ENCODE assay signal across 22 cellular contexts in genomic region chr6:110217255-110217654, GRCh38. TPM values are rescaled to one million over a fixed set of nuclear protein-coding genes. Genes with fewer than 3 reads are reported as not detected.
DNase-seq lines count a peak whose midpoint lies in the region; ATAC-seq and TF ChIP-seq lines count a peak whose summit lies in the region.
"Had no signal": no experiment of that assay in that cellular context is flagged by ENCODE, and none has a peak within 500 bp of the region (broad histone marks: within the 10 kb centered on the region; RNA-seq: fewer than 3 reads in every experiment).

No MANE protein-coding gene starts in this region.

- H2AFZ ChIP-seq in SK-N-SH (ENCODE audit: low read depth), result no peak overlapping the region
- no peak overlapping the region for H2AFZ ChIP-seq in mesenchymal stem cell (ENCODE audit: low read depth, low read length)

- H3K9ac ChIP-seq in SK-N-SH (no peak overlapping the region), mesenchymal stem cell (ENCODE audit: low read length) (no peak overlapping the region)
- H3K9ac ChIP-seq: KMS-11 had no signal

- H3K14ac ChIP-seq in mesenchymal stem cell (ENCODE audit: low read length in 2 of 2), result no peak overlapping the region

- CTCF ChIA-PET in SK-N-SH (lab: Yijun Ruan, JAX), result interaction anchor here (2.6 kb wide), 1 partner anchor 11 kb away, joined by 11 read pairs; no protein-coding TSS in a partner anchor

- H3K4me2 ChIP-seq in SK-N-SH, result no peak overlapping the region
- H3K4me2 ChIP-seq in mesenchymal stem cell (ENCODE audit: low read length, poor library complexity, severe bottlenecking), result no peak overlapping the region
- H3K4me2 ChIP-seq: KMS-11 had no signal

- no peak overlapping the region for H2BK120ac ChIP-seq in mesenchymal stem cell (ENCODE audit: low read depth, low read length)

- H3K9me3 ChIP-seq in SK-N-SH, result no peaks in the 10 kb centered on the region
- H3K9me3 ChIP-seq in mesenchymal stem cell (ENCODE audit: control insufficient read depth, low read length), result no peaks in the 10 kb centered on the region
- H3K9me3 ChIP-seq: colonic mucosa, heart right ventricle, ovary, SJSA1 had no signal

- POLR2A ChIA-PET in SK-N-SH (lab: Yijun Ruan, JAX), result no interaction called here

- H3K4ac ChIP-seq in mesenchymal stem cell (ENCODE audit: low read depth in 1 of 2, low read length in 2 of 2), result no peak overlapping the region

- no peak overlapping the region for H2BK12ac ChIP-seq in mesenchymal stem cell (ENCODE audit: low read length in 2 of 2)

- TF ChIP-seq RAD21 in SK-N-SH (IDR thresholded peaks at IDR 0.05; ENCODE audit: low read length), result no peak

- no peak overlapping the region for H3K23ac ChIP-seq in mesenchymal stem cell (ENCODE audit: low read length in 2 of 2)

- DNase-seq in SK-N-SH, result no peak
- DNase-seq in M059J (ENCODE audit: low read depth), result peak; percentile 45
- DNase-seq in epithelial cell of esophagus (ENCODE audit: low read depth), result peak; percentile 39
- peak; percentile 7 for DNase-seq in mesenchymal stem cell
- DNase-seq in LoVo (ENCODE audit: low spot score), result no peak
- DNase-seq in NCI-H1092 treated with DMSO at 0.1 percent for 48 hours (lab: John Stamatoyannopoulos, UW), result no peak
- DNase-seq: activated CD4-positive, alpha-beta T cell treated with anti-CD3 and anti-CD28 coated beads for 4 hours; activated T-cell treated with anti-CD3 and anti-CD28 coated beads for 4 hours; CD4-positive, CD25-positive, alpha-beta regulatory T cell; colonic mucosa; heart right ventricle; NCI-H1436 treated with DMSO at 0.1 percent for 48 hours; NCI-H345; ovary; small intestine; stimulated activated naive B cell treated with anti-CD40 and anti-IgM and Interleukin-4, amounts not matched to agents 10 μg/mL and 1 μg/mL and 100 μg/mL, for 72 hours had no signal

- peaks cover 4% of the 10 kb centered on the region for H3K79me1 ChIP-seq in mesenchymal stem cell (replicated peaks; ENCODE audit: low read length, poor library complexity, severe bottlenecking)

- H3F3A ChIP-seq in SK-N-SH (replicated peaks; ENCODE audit: insufficient read depth), result peaks cover 4% of the 10 kb centered on the region

- TF ChIP-seq CTCF in SK-N-SH (IDR thresholded peaks at IDR 0.05) (no peak), epithelial cell of esophagus (IDR thresholded peaks at IDR 0.05; ENCODE audit: insufficient read depth, low read depth, low read length, missing control alignments) (no peak)

- no peaks in the 10 kb centered on the region for H3K9me2 ChIP-seq in SK-N-SH

- no peak overlapping the region for H3K18ac ChIP-seq in mesenchymal stem cell (ENCODE audit: low read depth in 1 of 2, low read length in 2 of 2)

- no peak overlapping the region for H4K8ac ChIP-seq in mesenchymal stem cell (ENCODE audit: low read length)

- no peak overlapping the region for H2BK15ac ChIP-seq in mesenchymal stem cell (ENCODE audit: low read depth, poor library complexity, severe bottlenecking)

- H3K79me2 ChIP-seq in SK-N-SH (ENCODE audit: insufficient read depth), result no peaks in the 10 kb centered on the region

- no peaks in the 10 kb centered on the region for H4K20me1 ChIP-seq in SK-N-SH (ENCODE audit: insufficient read depth)

- H3K27ac ChIP-seq in SK-N-SH (ENCODE audit: low read depth in 2 of 2, low read length in 1 of 2), result 0 out of 4 replicates have a peak overlapping the region, but pooled peaks of 1 of the 2 experiments have one; percentile 22
- no peak overlapping the region for H3K27ac ChIP-seq in mesenchymal stem cell (ENCODE audit: low read length, poor library complexity, severe bottlenecking)
- H3K27ac ChIP-seq: 22Rv1, colonic mucosa, heart right ventricle, KMS-11, ovary, SJSA1 had no signal

- no peaks in the 10 kb centered on the region for H3K27me3 ChIP-seq in SK-N-SH (ENCODE audit: insufficient read depth)
- no peaks in the 10 kb centered on the region for H3K27me3 ChIP-seq in mesenchymal stem cell (ENCODE audit: control insufficient read depth in 1 of 2, insufficient read depth in 1 of 2, low read length in 2 of 2)
- H3K27me3 ChIP-seq: colonic mucosa, heart right ventricle, ovary, SJSA1 had no signal

- peaks cover 71 to 79% of the 10 kb centered on the region in 2 experiments for H3K36me3 ChIP-seq in SK-N-SH (replicated peaks in 1 of 2; ENCODE audit: control insufficient read depth in 1 of 2, insufficient read depth in 2 of 2, low read length in 1 of 2)
- H3K36me3 ChIP-seq in mesenchymal stem cell (ENCODE audit: control insufficient read depth in 1 of 2, insufficient read depth in 2 of 2, low read depth in 1 of 2, low read length in 2 of 2), result peaks cover 6 to 92% of the 10 kb centered on the region in 2 experiments
- H3K36me3 ChIP-seq: ovary had no signal

- H4K91ac ChIP-seq in mesenchymal stem cell (ENCODE audit: low read length), result no peak overlapping the region

- no peak overlapping the region for H2BK5ac ChIP-seq in mesenchymal stem cell (ENCODE audit: low read depth, low read length, poor library complexity, severe bottlenecking)

- H3K4me3 ChIP-seq in SK-N-SH (ENCODE audit: low read depth in 2 of 2, low read length in 1 of 2) (no peak overlapping the region), epithelial cell of esophagus (ENCODE audit: low read length) (no peak overlapping the region), mesenchymal stem cell (ENCODE audit: insufficient read depth in 1 of 2, low read depth in 1 of 2, low read length in 2 of 2) (no peak overlapping the region)
- H3K4me3 ChIP-seq: colonic mucosa, heart right ventricle, ovary, SJSA1 had no signal

- WGBS in SK-N-SH (ENCODE audit: low lambda C conversion rate), result 88% methylated on average over 2 of the region's 2 CpGs
- WGBS in mesenchymal stem cell, result 88% methylated on average over 1 of the region's 2 CpGs

- ATAC-seq in SK-N-SH treated with all-trans-retinoic acid at 6 μM for 48 hours (peak; percentile 60), HG02981 (IDR thresholded peaks at IDR 0.05; ENCODE audit: unreplicated experiment) (no peak)
- ATAC-seq: heart right ventricle; left lobe of liver; stimulated activated naive B cell treated with anti-CD40 and anti-IgM and Interleukin-4, amounts not matched to agents 10 μg/mL and 1 μg/mL and 100 μg/mL, for 72 hours had no signal

- TF ChIP-seq EP300 in SK-N-SH (IDR thresholded peaks at IDR 0.05; ENCODE audit: borderline replicate concordance in 1 of 2, low read depth in 1 of 2, low read length in 1 of 2), result no peak

- no peak overlapping the region for H2AK5ac ChIP-seq in mesenchymal stem cell (ENCODE audit: low read length, severe bottlenecking)

- H3K4me1 ChIP-seq in SK-N-SH (ENCODE audit: control insufficient read depth in 1 of 2, insufficient read depth in 2 of 2, low read depth in 1 of 2, low read length in 1 of 2) (peaks cover 0 to 7% of the 10 kb centered on the region in 2 experiments; a peak in 1 of 4 replicates), mesenchymal stem cell (ENCODE audit: control insufficient read depth, insufficient read depth, low read depth, low read length) (no peaks in the 10 kb centered on the region)
- H3K4me1 ChIP-seq: colonic mucosa, heart right ventricle had no signal

TF ChIP-seq in SK-N-SH treated with all-trans-retinoic acid at 6 μM for 48 hours, 23 proteins besides CTCF, POLR2A, EP300 and RAD21:
- TF ChIP-seq RARB (CRISPR knock-in tag; IDR thresholded peaks at IDR 0.05) (no peak), ZC3H10 (CRISPR knock-in tag; IDR thresholded peaks at IDR 0.05) (no peak), GLIS3 (CRISPR knock-in tag; IDR thresholded peaks at IDR 0.05) (no peak)

TF ChIP-seq in SK-N-SH, 30 proteins besides CTCF, POLR2A, EP300 and RAD21 (continues in another document):
- TF ChIP-seq MXI1 (IDR thresholded peaks at IDR 0.05; ENCODE audit: low read depth, low read length), result no peak
- TF ChIP-seq GABPA (IDR thresholded peaks at IDR 0.05; ENCODE audit: low read depth), result no peak
- no peak for TF ChIP-seq MAX (IDR thresholded peaks at IDR 0.05; ENCODE audit: low read depth)
- no peak for TF ChIP-seq FOSL2 (IDR thresholded peaks at IDR 0.05; ENCODE audit: borderline replicate concordance, low read depth)
- TF ChIP-seq ZBTB33 (IDR thresholded peaks at IDR 0.05; ENCODE audit: borderline replicate concordance, low read depth), result no peak
- no peak for TF ChIP-seq RCOR1 (IDR thresholded peaks at IDR 0.05; ENCODE audit: low read length)
- no peak for TF ChIP-seq USF1 (IDR thresholded peaks at IDR 0.05; ENCODE audit: borderline replicate concordance, low read depth)

RNA-seq across cellular contexts. Expression of gene CDC40, which starts 37.0 kb away (rescaled TPM):
- 7.4 and 9.5 TPM in 2 replicates for polyA plus RNA-seq in SK-N-SH (2012; rRNA removed)
- 9.9 and 12.2 TPM in 2 replicates for polyA plus RNA-seq in SK-N-SH (2012; cell fraction: cytosol; rRNA removed)
- 5.3 and 6.7 TPM in 2 replicates for polyA plus RNA-seq in SK-N-SH (2012; cell fraction: nucleus; rRNA removed)
- 23.3 and 27.9 TPM in 2 replicates for total RNA-seq in M059J (2014; rRNA removed; shearing (Covaris generic))
- 13.9 TPM for polyA plus RNA-seq in mesenchymal stem cell (2013, experiment 1 of 2)
- polyA plus RNA-seq in mesenchymal stem cell (2013, experiment 2 of 2), result 20.3 TPM

RNA-seq across cellular contexts. Expression of gene WASF1, which starts 37.8 kb away (rescaled TPM):
- polyA plus RNA-seq in SK-N-SH (2012; rRNA removed), result 31.4 and 35.9 TPM in 2 replicates
- 40.9 and 43.3 TPM in 2 replicates for polyA plus RNA-seq in SK-N-SH (2012; cell fraction: cytosol; rRNA removed)
- 17.4 and 28.4 TPM in 2 replicates for polyA plus RNA-seq in SK-N-SH (2012; cell fraction: nucleus; rRNA removed)
- total RNA-seq in M059J (2014; rRNA removed; shearing (Covaris generic)), result 25.2 and 26.2 TPM in 2 replicates
- 18.4 TPM for polyA plus RNA-seq in mesenchymal stem cell (2013, experiment 1 of 2)
- 19.2 TPM for polyA plus RNA-seq in mesenchymal stem cell (2013, experiment 2 of 2)

Comparison
In these comparisons a context has a peak if more than half of its experiments do, and no peak if none do; other contexts are left out.
1. DNase-seq: peak in M059J (single experiment), epithelial cell of esophagus (single experiment) and mesenchymal stem cell (single experiment); none in SK-N-SH (single experiment), LoVo (single experiment) and NCI-H1092 treated with DMSO at 0.1 percent for 48 hours (single experiment).